Comparison of ENCODE assay signal across 1 cellular context in genomic region chr16:89973654-89974335, GRCh38.
TF ChIP-seq lines count a peak whose summit lies in the region.

No MANE protein-coding gene starts in this region.

TF ChIP-seq in SK-N-SH, 30 proteins besides CTCF, POLR2A, EP300 and RAD21 (continued from another document):
- no peak for TF ChIP-seq YY1 (IDR thresholded peaks at IDR 0.05; ENCODE audit: low read depth)
- TF ChIP-seq SIN3A (IDR thresholded peaks at IDR 0.05; ENCODE audit: borderline replicate concordance, low read depth, low read length) = no peak
- no peak for TF ChIP-seq ELF1 (IDR thresholded peaks at IDR 0.05)
- TF ChIP-seq NRF1 (IDR thresholded peaks at IDR 0.05; ENCODE audit: low read depth, low read length) = no peak
- no peak for TF ChIP-seq EZH2phosphoT487 (IDR thresholded peaks at IDR 0.05; ENCODE audit: borderline replicate concordance, low read depth)
- no peak for TF ChIP-seq MAX (IDR thresholded peaks at IDR 0.05; ENCODE audit: low read depth)
- TF ChIP-seq TCF12 (IDR thresholded peaks at IDR 0.05) = no peak
- no peak for TF ChIP-seq ZBTB33 (IDR thresholded peaks at IDR 0.05; ENCODE audit: borderline replicate concordance, low read depth)
- no peak for TF ChIP-seq IRF3 (IDR thresholded peaks at IDR 0.05; ENCODE audit: low read depth, low read length)
- TF ChIP-seq TEAD4 (IDR thresholded peaks at IDR 0.05; ENCODE audit: borderline replicate concordance, insufficient read depth) = no peak
- TF ChIP-seq GABPA (IDR thresholded peaks at IDR 0.05; ENCODE audit: low read depth) = no peak
- TF ChIP-seq MEF2A (IDR thresholded peaks at IDR 0.05; ENCODE audit: borderline replicate concordance, low read depth) = no peak
- no peak for TF ChIP-seq MXI1 (IDR thresholded peaks at IDR 0.05; ENCODE audit: low read depth, low read length)
- no peak for TF ChIP-seq USF2 (IDR thresholded peaks at IDR 0.05; ENCODE audit: borderline replicate concordance, low read depth, low read length)
- no peak for TF ChIP-seq SMC3 (IDR thresholded peaks at IDR 0.05; ENCODE audit: low read depth, low read length)
- no peak for TF ChIP-seq FOSL2 (IDR thresholded peaks at IDR 0.05; ENCODE audit: borderline replicate concordance, low read depth)
- TF ChIP-seq POLR2AphosphoS5 (IDR thresholded peaks at IDR 0.05; ENCODE audit: low read depth, low read length) = no peak
TF ChIP-seq in SK-N-SH: peak in this region for 0.
